In the genomic region with DNA sequence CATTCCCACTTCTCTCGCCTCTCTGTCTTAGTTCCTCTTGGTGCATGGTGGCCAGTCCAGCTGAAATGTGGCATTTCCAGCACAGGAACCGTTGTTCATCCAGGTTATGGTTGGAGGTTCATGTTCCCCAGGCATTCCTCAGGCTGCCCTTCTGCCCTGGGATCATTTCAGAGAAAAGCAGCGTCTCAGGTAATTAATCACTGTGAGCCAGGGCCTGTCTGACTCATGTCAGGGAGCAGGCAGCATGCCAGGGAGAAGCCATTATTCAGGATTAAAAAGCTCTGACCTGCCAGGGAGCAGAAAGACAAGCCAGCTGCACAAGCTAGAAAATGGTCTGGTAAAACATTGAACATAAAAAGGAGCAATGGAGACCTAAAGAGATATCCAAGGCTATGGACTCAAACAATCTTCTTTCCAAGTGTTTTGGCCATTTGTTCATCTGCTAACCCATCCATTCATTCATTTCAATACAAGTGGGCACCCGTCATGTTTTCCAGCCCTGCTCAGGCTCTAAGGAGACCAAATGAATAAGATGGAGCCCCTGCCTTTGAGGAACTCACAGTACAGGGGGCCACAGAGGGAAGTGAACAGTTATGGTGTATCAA, we compare ENCODE assay signal across 15 cellular contexts.
A peak's percentile ranks its signal among the peaks of the same experiment; 100 is the strongest.
DNase-seq lines count a peak whose midpoint lies in the region; ATAC-seq and TF ChIP-seq lines count a peak whose summit lies in the region.
"Had no signal": no experiment of that assay in that cellular context is flagged by ENCODE, and none has a peak within 500 bp of the region (broad histone marks: within the 10 kb centered on the region; RNA-seq: fewer than 3 reads in every experiment).

No MANE protein-coding gene starts in this region.

- H3K4me3 ChIP-seq in BE2C (ENCODE audit: low read depth, low read length) (no peak overlapping the region), Panc1 (ENCODE audit: low read depth in 2 of 2, low read length in 2 of 2) (no peak overlapping the region), fibroblast of pulmonary artery (replicated peaks; ENCODE audit: low read depth, low read length) (no peak overlapping the region)
- H3K4me3 ChIP-seq: skin epidermis, uterus had no signal

- no peak overlapping the region for H3K27ac Mint-ChIP-seq in activated naive CD4-positive, alpha-beta T cell treated with anti-CD3 and anti-CD28 coated beads, Interleukin-2, amount 50 U/mL, for 72 hours
- H3K27ac Mint-ChIP-seq: activated T-helper 17 cell treated with anti-CD3 and anti-CD28 coated beads, Interleukin-2, amount 50 U/mL, for 72 hours; CD4-positive, CD25-positive, alpha-beta regulatory T cell; naive thymus-derived CD4-positive, alpha-beta T cell had no signal

- POLR2A ChIA-PET in Panc1 (lab: Charles Lee): no interaction called here

- H3K36me3 ChIP-seq in BE2C: no peaks in the 10 kb centered on the region
- H3K36me3 ChIP-seq in Panc1 (ENCODE audit: control insufficient read depth, insufficient read depth, low read length): no peaks in the 10 kb centered on the region
- H3K36me3 ChIP-seq: uterus had no signal

- no peaks in the 10 kb centered on the region for H3K36me3 Mint-ChIP-seq in activated naive CD4-positive, alpha-beta T cell treated with anti-CD3 and anti-CD28 coated beads, Interleukin-2, amount 50 U/mL, for 72 hours
- H3K36me3 Mint-ChIP-seq: CD4-positive, CD25-positive, alpha-beta regulatory T cell; naive thymus-derived CD4-positive, alpha-beta T cell had no signal

- CTCF ChIA-PET in Panc1 (lab: Charles Lee): no interaction called here

- TF ChIP-seq CTCF in BE2C (IDR thresholded peaks at IDR 0.05; ENCODE audit: low read depth, low read length): no peak
- TF ChIP-seq CTCF in Panc1 (IDR thresholded peaks at IDR 0.05): no peak
- TF ChIP-seq CTCF in fibroblast of pulmonary artery (IDR thresholded peaks at IDR 0.05; ENCODE audit: low read length, missing control alignments): no peak

- H3K4me1 ChIP-seq in BE2C (no peaks in the 10 kb centered on the region), Panc1 (ENCODE audit: control insufficient read depth, insufficient read depth, low read length) (no peaks in the 10 kb centered on the region)
- H3K4me1 ChIP-seq: uterus had no signal

- ATAC-seq in Panc1 (peak; percentile 45; the same call in 1 of the 2 replicates), GM21367 (IDR thresholded peaks at IDR 0.05; ENCODE audit: unreplicated experiment) (no peak)
- no peak for ATAC-seq in activated naive CD4-positive, alpha-beta T cell treated with anti-CD3 and anti-CD28 coated beads, Interleukin-2, amount 50 U/mL, for 72 hours
- ATAC-seq: activated T-helper 17 cell treated with anti-CD3 and anti-CD28 coated beads, Interleukin-2, amount 50 U/mL, for 72 hours; naive thymus-derived CD4-positive, alpha-beta T cell had no signal

- no peaks in the 10 kb centered on the region; the same call in 1 of the 2 replicates for H3K27me3 ChIP-seq in BE2C
- H3K27me3 ChIP-seq in Panc1 (ENCODE audit: control insufficient read depth, insufficient read depth, low read length): no peaks in the 10 kb centered on the region
- H3K27me3 ChIP-seq: uterus had no signal

- no peaks in the 10 kb centered on the region for H3K9me3 Mint-ChIP-seq in activated naive CD4-positive, alpha-beta T cell treated with anti-CD3 and anti-CD28 coated beads, Interleukin-2, amount 50 U/mL, for 72 hours
- H3K9me3 Mint-ChIP-seq: activated T-helper 17 cell treated with anti-CD3 and anti-CD28 coated beads, Interleukin-2, amount 50 U/mL, for 72 hours had no signal

- no peaks in the 10 kb centered on the region for H3K9me3 ChIP-seq in BE2C
- no peaks in the 10 kb centered on the region for H3K9me3 ChIP-seq in Panc1 (ENCODE audit: control insufficient read depth, insufficient read depth, low read depth, low read length)
- H3K9me3 ChIP-seq: uterus had no signal

- in situ Hi-C loops in Panc1 (cut with HindIII; ENCODE audit: low pct_unique_long_range_greater_than_20kb, low sequenced_read_pairs): no loop called here

- no peak overlapping the region for H3K27ac ChIP-seq in Panc1 (ENCODE audit: low read length)
- H3K27ac ChIP-seq: skin epidermis, uterus had no signal

- DNase-seq in BE2C (peak; percentile 40), HT-29 (ENCODE audit: low spot score) (peak; percentile 82), Panc1 (ENCODE audit: low read depth, low spot score) (no peak), fibroblast of pulmonary artery (ENCODE audit: low read depth) (peak; percentile 3), NOMO-1 treated with dmso at 0.1 percent for 144 hours (lab: John Stamatoyannopoulos, UW; ENCODE audit: unreplicated experiment) (no peak), posterior cingulate gyrus (no peak)
- no peak for DNase-seq in activated naive CD4-positive, alpha-beta T cell treated with anti-CD3 and anti-CD28 coated beads, Interleukin-2, amount 50 U/mL, for 72 hours (ENCODE audit: low spot score in 2 of 2)
- DNase-seq: activated CD4-positive, alpha-beta T cell treated with anti-CD3 and anti-CD28 coated beads for 4 hours; CD4-positive, CD25-positive, alpha-beta regulatory T cell; naive thymus-derived CD4-positive, alpha-beta T cell; NCI-H1092; uterus had no signal

- intact Hi-C loops in Panc1 (cut with micrococcal nuclease; ENCODE audit: unreplicated experiment) (no loop called here), posterior cingulate gyrus (cut with DNase I) (no loop called here)

- no TSS peak for BruUV-seq in Panc1 (replicated peaks; lab: Mats Ljungman, UMichigan)

Comparison
In these comparisons a context has a peak if more than half of its experiments do, and no peak if none do; other contexts are left out.
1. DNase-seq: peak in BE2C (single experiment), HT-29 (single experiment) and fibroblast of pulmonary artery (single experiment); none in Panc1 (single experiment), NOMO-1 treated with dmso at 0.1 percent for 144 hours (single experiment), activated naive CD4-positive, alpha-beta T cell treated with anti-CD3 and anti-CD28 coated beads, Interleukin-2, amount 50 U/mL, for 72 hours (0 of 2) and posterior cingulate gyrus (0 of 10).